8 cellular contexts compared by ENCODE assay signal in genomic region chr5:159207616-159208507, GRCh38. TPM values are rescaled to one million over a fixed set of nuclear protein-coding genes. Genes with fewer than 3 reads are reported as not detected.
A peak's percentile ranks its signal among the peaks of the same experiment; 100 is the strongest.
DNase-seq lines count a peak whose midpoint lies in the region; ATAC-seq and TF ChIP-seq lines count a peak whose summit lies in the region.

No MANE protein-coding gene starts in this region.

- H3K4me3 ChIP-seq in AG10803 (ENCODE audit: low read length) (peak overlapping the region; percentile 87), right lobe of liver (peak overlapping the region; percentile 78 to 82 (median 80))

- peak overlapping the region; percentile 81 to 94 (median 89) for H3K27ac ChIP-seq in right lobe of liver

- DNase-seq in AG10803 (ENCODE audit: low read depth) (peak; percentile 71), NCI-H526 treated with DMSO at 0.1 percent for 48 hours (lab: John Stamatoyannopoulos, UW) (peak; percentile 72), dermis blood vessel endothelial cell (peak; percentile 80), right lobe of liver (peak; percentile 81 to 88 (median 85))
- peak; percentile 74 to 75 for DNase-seq in activated CD4-positive, alpha-beta T cell treated with anti-CD3 and anti-CD28 coated beads, Interleukin-2, amount 50 U/mL, for 4 hours
- DNase-seq in stimulated activated CD4-positive, alpha-beta T cell treated with anti-CD3 and anti-CD28 coated beads, Interleukin-4, amount 100 ng/mL, for 24 hours, result peak; percentile 81

- TF ChIP-seq CTCF in AG10803 (conservative IDR thresholded peaks at IDR 0.05; ENCODE audit: low read length), result no peak
- TF ChIP-seq CTCF in right lobe of liver (IDR thresholded peaks at IDR 0.05), result no peak

- H3K36me3 ChIP-seq in right lobe of liver, result no peaks in the 10 kb centered on the region

- H3K9me3 ChIP-seq in right lobe of liver, result no peaks in the 10 kb centered on the region

- peak; percentile 30 for TF ChIP-seq POLR2A in right lobe of liver (IDR thresholded peaks at IDR 0.05)

- H3K27me3 ChIP-seq in right lobe of liver, result no peaks in the 10 kb centered on the region

- WGBS in right lobe of liver (ENCODE audit: insufficient coverage, low coverage, low lambda C conversion rate, missing lambda C conversion rate), result 0% methylated on average over 36 of the region's 36 CpGs

- intact Hi-C loops in right lobe of liver (cut with DNase I), result no loop called here

- ATAC-seq in GM19023 (IDR thresholded peaks at IDR 0.05; ENCODE audit: unreplicated experiment) (peak; percentile 59), HG03196 (IDR thresholded peaks at IDR 0.05; ENCODE audit: unreplicated experiment) (peak; percentile 56), right lobe of liver (peak; percentile 74 to 82 (median 79))

- H3K4me1 ChIP-seq in right lobe of liver, result peaks cover 0 to 11% (median 2%) of the 10 kb centered on the region in 4 donors

RNA-seq across cellular contexts. Expression of gene RNF145, which starts 1.5 kb away (rescaled TPM):
- total RNA-seq in dermis blood vessel endothelial cell, result 47.8 and 71.3 TPM in 2 replicates
- 10 to 100 TPM in 5 of 6 experiments, 1 to 10 TPM in 1; 7.2 to 20.9 (median 10.6) TPM for total RNA-seq in right lobe of liver

RNA-seq across cellular contexts. Expression of gene UBLCP1, which starts 55.2 kb away (rescaled TPM):
- 11.7 and 14.8 TPM in 2 replicates for total RNA-seq in dermis blood vessel endothelial cell
- 10 to 100 TPM in 1 of 6 experiments, 1 to 10 TPM in 5; 5.5 to 13.8 (median 8.1) TPM for total RNA-seq in right lobe of liver

Comparison
In these comparisons a context has a peak if more than half of its experiments do, and no peak if none do; other contexts are left out.
1. Peak in every context shown above with its lines: DNase-seq, ATAC-seq, H3K4me3 ChIP-seq and H3K27ac ChIP-seq.